ENCODE assay signal across 8 cellular contexts in the genomic region with DNA sequence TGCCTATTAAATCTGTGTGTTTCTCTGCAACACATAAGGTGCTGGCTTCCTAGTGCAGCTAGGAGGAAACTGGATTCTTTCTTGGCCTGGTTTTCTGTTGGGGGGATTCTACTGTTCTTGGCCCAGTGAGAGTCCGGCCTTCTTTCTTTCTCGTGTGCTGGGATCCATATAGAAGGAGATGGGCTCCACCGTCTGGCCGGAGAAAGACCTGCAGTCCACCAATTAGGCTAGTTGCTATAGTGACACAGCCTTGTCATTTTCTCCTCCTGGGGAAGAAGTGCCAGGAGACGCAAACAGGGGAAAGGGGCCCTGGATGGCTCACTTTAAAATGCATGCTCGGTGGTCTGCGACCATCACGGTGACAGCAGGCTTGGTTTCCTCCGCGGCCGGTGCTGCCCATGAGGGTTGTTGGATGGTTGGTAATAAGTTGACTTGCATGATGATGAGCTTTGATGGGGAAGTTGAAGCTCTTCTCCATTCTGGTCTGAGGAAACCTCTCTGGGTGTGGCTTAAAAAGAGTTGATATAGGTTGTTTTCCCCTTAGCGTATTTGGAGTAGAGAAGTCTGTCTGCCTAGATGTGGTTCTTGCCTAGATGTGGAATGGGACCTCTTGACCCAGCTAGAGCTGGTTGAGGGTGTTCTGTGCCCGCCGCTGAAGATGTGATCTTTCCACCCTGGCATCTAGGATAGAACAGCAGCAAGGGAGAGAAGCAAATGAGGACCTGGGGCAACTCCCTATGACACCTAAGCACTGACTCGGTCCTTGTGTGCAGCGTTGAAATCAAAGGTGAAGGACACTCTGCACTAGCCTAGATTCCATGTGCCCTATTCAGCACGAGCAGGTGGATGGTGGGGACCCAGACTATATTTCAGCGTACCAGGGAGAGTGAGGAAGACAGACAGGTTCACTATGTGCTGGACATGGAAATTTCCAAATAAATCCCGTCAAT.
A peak's percentile ranks its signal among the peaks of the same experiment; 100 is the strongest.
DNase-seq lines count a peak whose midpoint lies in the region; ATAC-seq and TF ChIP-seq lines count a peak whose summit lies in the region.

No MANE protein-coding gene starts in this region.

- peaks cover 10% of the 10 kb centered on the region for H3K4me1 ChIP-seq in prostate gland (replicated peaks)

- no peak for TF ChIP-seq POLR2A in prostate gland (IDR thresholded peaks at IDR 0.05)

- intact Hi-C loops in head of caudate nucleus (cut with DNase I) (loop anchor here (10.0 kb wide), 1 partner anchor 1648 kb away; no protein-coding TSS in a partner anchor), prostate gland (cut with DNase I) (loop anchor here (2.0 to 5.0 kb wide), 2 partner anchors 1646 to 1695 kb away; no protein-coding TSS in a partner anchor)

- no peak overlapping the region for H3K27ac ChIP-seq in C4-2B
- H3K27ac ChIP-seq in prostate gland: no peak overlapping the region

- ATAC-seq in GM19023 (IDR thresholded peaks at IDR 0.05; ENCODE audit: unreplicated experiment): no peak

- 31% methylated on average over 19 of the region's 19 CpGs for WGBS in prostate gland

- H3K27me3 ChIP-seq in prostate gland (replicated peaks; ENCODE audit: insufficient read depth): peaks cover 16% of the 10 kb centered on the region

- no peak overlapping the region for H3K4me3 ChIP-seq in prostate gland

- peak; percentile 91 for TF ChIP-seq CTCF in C4-2B (conservative IDR thresholded peaks at IDR 0.05)
- TF ChIP-seq CTCF in prostate gland (IDR thresholded peaks at IDR 0.05): peak; percentile 38 to 81 (median 69)

- DNase-seq in GM19240 (ENCODE audit: insufficient read length, low spot score): peak; percentile 84
- peak; percentile 82 for DNase-seq in NCI-H446 treated with DMSO at 0.1 percent for 48 hours (lab: John Stamatoyannopoulos, UW)
- peak; percentile 14 for DNase-seq in activated CD8-positive, alpha-beta memory T cell treated with anti-CD3 and anti-CD28 coated beads, Interleukin-2, amount 50 U/mL, for 4 hours
- DNase-seq in head of caudate nucleus: peak; percentile 63 to 92 (median 81)
- DNase-seq in prostate gland (ENCODE audit: low spot score): peak; percentile 63
- DNase-seq in activated naive CD4-positive, alpha-beta T cell treated with Interleukin-2 at 50 U/mL for 16 hours: no peak

- H3K9me3 ChIP-seq in prostate gland: no peaks in the 10 kb centered on the region

- H3K36me3 ChIP-seq in prostate gland: no peaks in the 10 kb centered on the region
